Comparison of ENCODE assay signal across 2 cellular contexts in the genomic region with DNA sequence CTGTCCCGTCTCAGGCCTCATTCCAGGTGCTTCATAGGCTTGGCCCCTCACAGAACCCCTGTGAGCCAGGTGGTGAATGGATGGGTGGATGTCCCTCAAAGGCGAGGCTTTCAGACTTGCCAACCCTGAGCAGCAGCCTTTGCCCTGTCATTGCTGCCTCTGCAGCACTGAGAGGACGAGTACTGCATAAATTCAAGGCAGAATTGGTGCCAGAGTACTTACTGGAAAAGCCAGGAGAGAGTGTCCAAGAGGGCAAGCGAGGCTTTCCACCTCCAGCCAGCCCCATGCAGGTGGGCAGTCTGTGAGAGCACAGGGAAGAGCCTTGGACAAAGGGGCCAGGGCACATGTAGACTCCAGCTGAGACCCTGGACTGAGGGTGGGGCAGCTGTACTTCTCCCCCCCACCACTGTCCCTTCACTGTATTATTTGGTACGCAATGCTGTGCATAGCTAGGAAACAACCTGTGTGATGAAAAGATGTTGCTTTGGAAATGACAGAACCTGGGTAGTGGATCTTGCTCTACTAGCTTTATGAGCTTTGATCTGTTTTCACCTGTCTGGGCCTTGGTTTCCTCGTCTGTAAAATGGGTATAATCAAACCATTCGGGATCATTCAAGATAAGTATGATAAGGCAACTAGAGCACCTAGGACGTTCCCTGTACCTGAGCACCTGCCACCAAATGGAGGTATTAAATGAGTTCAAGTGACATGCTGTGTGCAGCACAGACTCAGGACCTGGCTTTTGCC.
A peak's percentile ranks its signal among the peaks of the same experiment; 100 is the strongest.
TF ChIP-seq lines count a peak whose summit lies in the region.

No MANE protein-coding gene starts in this region.

TF ChIP-seq in H1, 55 proteins besides CTCF, POLR2A, EP300 and RAD21 (continued from another document):
- TF ChIP-seq, protein P1, sequence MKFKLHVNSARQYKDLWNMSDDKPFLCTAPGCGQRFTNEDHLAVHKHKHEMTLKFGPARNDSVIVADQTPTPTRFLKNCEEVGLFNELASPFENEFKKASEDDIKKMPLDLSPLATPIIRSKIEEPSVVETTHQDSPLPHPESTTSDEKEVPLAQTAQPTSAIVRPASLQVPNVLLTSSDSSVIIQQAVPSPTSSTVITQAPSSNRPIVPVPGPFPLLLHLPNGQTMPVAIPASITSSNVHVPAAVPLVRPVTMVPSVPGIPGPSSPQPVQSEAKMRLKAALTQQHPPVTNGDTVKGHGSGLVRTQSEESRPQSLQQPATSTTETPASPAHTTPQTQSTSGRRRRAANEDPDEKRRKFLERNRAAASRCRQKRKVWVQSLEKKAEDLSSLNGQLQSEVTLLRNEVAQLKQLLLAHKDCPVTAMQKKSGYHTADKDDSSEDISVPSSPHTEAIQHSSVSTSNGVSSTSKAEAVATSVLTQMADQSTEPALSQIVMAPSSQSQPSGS (IDR thresholded peaks at IDR 0.05; ENCODE audit: low read length) = no peak
- TF ChIP-seq BRCA1 (IDR thresholded peaks at IDR 0.05; ENCODE audit: low read depth, low read length) (no peak), MAFK (IDR thresholded peaks at IDR 0.05; ENCODE audit: low read depth, low read length) (no peak), SIX5 (IDR thresholded peaks at IDR 0.05; ENCODE audit: low read depth, low read length) (no peak), POU5F1 (IDR thresholded peaks at IDR 0.05; ENCODE audit: low read depth, low read length) (no peak), TCF12 (IDR thresholded peaks at IDR 0.05; ENCODE audit: low read depth, low read length) (no peak), ZNF274 (IDR thresholded peaks at IDR 0.05; ENCODE audit: borderline replicate concordance, extremely low read depth, low read length) (no peak), JUN (IDR thresholded peaks at IDR 0.05; ENCODE audit: low read depth, low read length) (no peak), SP2 (IDR thresholded peaks at IDR 0.05; ENCODE audit: low read length) (no peak), NRF1 (IDR thresholded peaks at IDR 0.05; ENCODE audit: low read depth, low read length) (no peak), SIRT6 (IDR thresholded peaks at IDR 0.05; ENCODE audit: low read length) (no peak), POLR2AphosphoS5 (IDR thresholded peaks at IDR 0.05; ENCODE audit: low read depth, low read length) (no peak), CEBPB (IDR thresholded peaks at IDR 0.05; ENCODE audit: low read depth, low read length) (no peak), YY1 (IDR thresholded peaks at IDR 0.05; ENCODE audit: low read depth, low read length) (no peak), NANOG (IDR thresholded peaks at IDR 0.05; ENCODE audit: insufficient read depth, low read depth, low read length, poor library complexity, severe bottlenecking) (no peak), SRF (IDR thresholded peaks at IDR 0.05; ENCODE audit: low read depth, low read length) (no peak)
- TF ChIP-seq, protein P2, sequence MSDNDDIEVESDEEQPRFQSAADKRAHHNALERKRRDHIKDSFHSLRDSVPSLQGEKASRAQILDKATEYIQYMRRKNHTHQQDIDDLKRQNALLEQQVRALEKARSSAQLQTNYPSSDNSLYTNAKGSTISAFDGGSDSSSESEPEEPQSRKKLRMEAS (IDR thresholded peaks at IDR 0.05) = no peak
- TF ChIP-seq, protein P3, sequence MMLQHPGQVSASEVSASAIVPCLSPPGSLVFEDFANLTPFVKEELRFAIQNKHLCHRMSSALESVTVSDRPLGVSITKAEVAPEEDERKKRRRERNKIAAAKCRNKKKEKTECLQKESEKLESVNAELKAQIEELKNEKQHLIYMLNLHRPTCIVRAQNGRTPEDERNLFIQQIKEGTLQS (IDR thresholded peaks at IDR 0.05; ENCODE audit: insufficient read depth, low read depth, low read length) = no peak

TF ChIP-seq in liver, 16 proteins besides CTCF, POLR2A, EP300 and RAD21 (continued from another document):
- TF ChIP-seq, protein P4, sequence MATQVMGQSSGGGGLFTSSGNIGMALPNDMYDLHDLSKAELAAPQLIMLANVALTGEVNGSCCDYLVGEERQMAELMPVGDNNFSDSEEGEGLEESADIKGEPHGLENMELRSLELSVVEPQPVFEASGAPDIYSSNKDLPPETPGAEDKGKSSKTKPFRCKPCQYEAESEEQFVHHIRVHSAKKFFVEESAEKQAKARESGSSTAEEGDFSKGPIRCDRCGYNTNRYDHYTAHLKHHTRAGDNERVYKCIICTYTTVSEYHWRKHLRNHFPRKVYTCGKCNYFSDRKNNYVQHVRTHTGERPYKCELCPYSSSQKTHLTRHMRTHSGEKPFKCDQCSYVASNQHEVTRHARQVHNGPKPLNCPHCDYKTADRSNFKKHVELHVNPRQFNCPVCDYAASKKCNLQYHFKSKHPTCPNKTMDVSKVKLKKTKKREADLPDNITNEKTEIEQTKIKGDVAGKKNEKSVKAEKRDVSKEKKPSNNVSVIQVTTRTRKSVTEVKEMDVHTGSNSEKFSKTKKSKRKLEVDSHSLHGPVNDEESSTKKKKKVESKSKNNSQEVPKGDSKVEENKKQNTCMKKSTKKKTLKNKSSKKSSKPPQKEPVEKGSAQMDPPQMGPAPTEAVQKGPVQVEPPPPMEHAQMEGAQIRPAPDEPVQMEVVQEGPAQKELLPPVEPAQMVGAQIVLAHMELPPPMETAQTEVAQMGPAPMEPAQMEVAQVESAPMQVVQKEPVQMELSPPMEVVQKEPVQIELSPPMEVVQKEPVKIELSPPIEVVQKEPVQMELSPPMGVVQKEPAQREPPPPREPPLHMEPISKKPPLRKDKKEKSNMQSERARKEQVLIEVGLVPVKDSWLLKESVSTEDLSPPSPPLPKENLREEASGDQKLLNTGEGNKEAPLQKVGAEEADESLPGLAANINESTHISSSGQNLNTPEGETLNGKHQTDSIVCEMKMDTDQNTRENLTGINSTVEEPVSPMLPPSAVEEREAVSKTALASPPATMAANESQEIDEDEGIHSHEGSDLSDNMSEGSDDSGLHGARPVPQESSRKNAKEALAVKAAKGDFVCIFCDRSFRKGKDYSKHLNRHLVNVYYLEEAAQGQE (IDR thresholded peaks at IDR 0.05) = peak; percentile 23
- TF ChIP-seq JUND (IDR thresholded peaks at IDR 0.05) (no peak), YY1 (IDR thresholded peaks at IDR 0.05) (peak; percentile 67), NR2F2 (IDR thresholded peaks at IDR 0.05) (no peak), FOXA2 (IDR thresholded peaks at IDR 0.05) (no peak), RXRA (IDR thresholded peaks at IDR 0.05) (peak; percentile 50 to 87), EGR1 (IDR thresholded peaks at IDR 0.05; ENCODE audit: low read depth in 2 of 2) (no peak), FOXA1 (IDR thresholded peaks at IDR 0.05) (no peak), HNF4G (IDR thresholded peaks at IDR 0.05) (no peak), SP1 (IDR thresholded peaks at IDR 0.05) (peak; percentile 34)
- TF ChIP-seq, protein P2 (IDR thresholded peaks at IDR 0.05) = no peak
- TF ChIP-seq, protein P5, sequence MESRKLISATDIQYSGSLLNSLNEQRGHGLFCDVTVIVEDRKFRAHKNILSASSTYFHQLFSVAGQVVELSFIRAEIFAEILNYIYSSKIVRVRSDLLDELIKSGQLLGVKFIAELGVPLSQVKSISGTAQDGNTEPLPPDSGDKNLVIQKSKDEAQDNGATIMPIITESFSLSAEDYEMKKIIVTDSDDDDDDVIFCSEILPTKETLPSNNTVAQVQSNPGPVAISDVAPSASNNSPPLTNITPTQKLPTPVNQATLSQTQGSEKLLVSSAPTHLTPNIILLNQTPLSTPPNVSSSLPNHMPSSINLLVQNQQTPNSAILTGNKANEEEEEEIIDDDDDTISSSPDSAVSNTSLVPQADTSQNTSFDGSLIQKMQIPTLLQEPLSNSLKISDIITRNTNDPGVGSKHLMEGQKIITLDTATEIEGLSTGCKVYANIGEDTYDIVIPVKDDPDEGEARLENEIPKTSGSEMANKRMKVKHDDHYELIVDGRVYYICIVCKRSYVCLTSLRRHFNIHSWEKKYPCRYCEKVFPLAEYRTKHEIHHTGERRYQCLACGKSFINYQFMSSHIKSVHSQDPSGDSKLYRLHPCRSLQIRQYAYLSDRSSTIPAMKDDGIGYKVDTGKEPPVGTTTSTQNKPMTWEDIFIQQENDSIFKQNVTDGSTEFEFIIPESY (IDR thresholded peaks at IDR 0.05) = no peak
